ENCODE assay signal across 12 cellular contexts in the genomic region with DNA sequence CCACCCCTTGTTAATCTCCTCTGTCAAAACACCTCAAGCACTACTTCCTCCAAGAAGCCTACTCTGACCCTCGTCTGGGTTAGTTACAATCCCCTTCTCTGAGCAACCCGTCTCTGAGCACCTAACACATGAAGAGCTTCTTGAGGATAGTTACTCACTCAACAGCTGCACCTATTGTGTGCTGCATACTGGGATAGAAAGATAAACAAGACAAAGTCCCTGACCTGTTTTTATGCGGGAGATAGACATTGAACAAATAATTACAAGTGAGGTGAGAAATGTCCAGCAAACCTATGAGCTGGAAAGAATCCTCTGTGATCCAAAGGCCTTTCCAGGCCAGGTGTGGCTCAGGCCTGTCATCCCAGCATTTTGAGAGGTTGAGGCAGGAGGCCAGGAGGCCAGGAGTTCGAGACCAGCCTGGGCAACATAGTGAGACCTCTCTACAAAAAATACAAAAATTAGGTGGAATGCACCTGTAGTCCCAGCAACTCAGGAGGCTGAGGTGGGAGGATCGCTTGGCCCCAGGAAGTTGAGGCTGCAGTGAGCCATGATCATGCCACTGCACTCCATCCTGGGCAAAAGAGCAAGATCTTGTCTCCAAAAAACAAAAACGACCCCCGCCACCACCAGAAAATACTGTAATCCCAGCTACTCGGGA. TPM values are rescaled to one million over a fixed set of nuclear protein-coding genes. Genes with fewer than 3 reads are reported as not detected.
DNase-seq lines count a peak whose midpoint lies in the region; ATAC-seq and TF ChIP-seq lines count a peak whose summit lies in the region.
"Had no signal": no experiment of that assay in that cellular context is flagged by ENCODE, and none has a peak within 500 bp of the region (broad histone marks: within the 10 kb centered on the region; RNA-seq: fewer than 3 reads in every experiment).

No MANE protein-coding gene starts in this region.

- no peak overlapping the region for H3K9ac ChIP-seq in liver (ENCODE audit: low read depth in 1 of 2, low read length in 2 of 2)

- H3K9me3 ChIP-seq in cardiac muscle cell (ENCODE audit: low read depth): no peaks in the 10 kb centered on the region
- no peaks in the 10 kb centered on the region for H3K9me3 ChIP-seq in liver (ENCODE audit: control insufficient read depth in 4 of 4, low read length in 3 of 4)
- H3K9me3 ChIP-seq: right atrium auricular region had no signal

- no peaks in the 10 kb centered on the region for H3K9me3 Mint-ChIP-seq in activated B cell treated with CpG ODN at 0.5 μM for 24 hours
- no peaks in the 10 kb centered on the region for H3K9me3 Mint-ChIP-seq in type B pancreatic cell

- no peak for ATAC-seq in left cardiac atrium
- no peak for ATAC-seq in activated B cell treated with CpG ODN at 0.5 μM for 24 hours (ENCODE audit: low read depth)

- H3K4me1 Mint-ChIP-seq in activated B cell treated with CpG ODN at 0.5 μM for 24 hours (peaks cover 26% of the 10 kb centered on the region), type B pancreatic cell (ENCODE audit: unreplicated experiment) (peaks cover 29% of the 10 kb centered on the region)

- in situ Hi-C loops in ACHN (cut with HindIII; ENCODE audit: low pct_ligation_motif_present, low pct_unique_long_range_greater_than_20kb, low sequenced_read_pairs): no loop called here

- H3K36me3 Mint-ChIP-seq in activated B cell treated with CpG ODN at 0.5 μM for 24 hours (ENCODE audit: low read depth) (peaks cover 19% of the 10 kb centered on the region), type B pancreatic cell (peaks cover 3% of the 10 kb centered on the region)

- CTCF ChIA-PET in activated B cell treated with CpG ODN at 0.5 μM for 24 hours (lab: Charles Lee): no interaction called here

- H3K27me3 ChIP-seq in cardiac muscle cell: no peaks in the 10 kb centered on the region
- H3K27me3 ChIP-seq in liver (ENCODE audit: control insufficient read depth in 4 of 4, insufficient read depth in 4 of 4, low read length in 3 of 4): no peaks in the 10 kb centered on the region
- H3K27me3 ChIP-seq: right atrium auricular region had no signal

- intact Hi-C loops in left cardiac atrium (cut with DNase I) (loop anchor here (10.0 kb wide), 2 partner anchors 47 to 307 kb away; partner anchors contain the start of genes CD2BP2 (in 1 of the 2), TBX6 (in 1 of the 2) and YPEL3 (in 1 of the 2)), activated B cell treated with CpG ODN at 0.5 μM for 24 hours (cut with micrococcal nuclease) (loop anchor here (2.0 to 10.0 kb wide), 2 partner anchors 15 to 337 kb away; partner anchors contain the start of gene ALDOA)

- WGBS in liver: 64% methylated on average over 8 of the region's 8 CpGs

- H3K27me3 Mint-ChIP-seq in activated B cell treated with CpG ODN at 0.5 μM for 24 hours (peaks cover 4% of the 10 kb centered on the region), type B pancreatic cell (no peaks in the 10 kb centered on the region)

- H3K36me3 ChIP-seq in cardiac muscle cell: no peaks in the 10 kb centered on the region
- peaks cover 0 to 3% (median 1%) of the 10 kb centered on the region in 4 donors for H3K36me3 ChIP-seq in liver (ENCODE audit: control insufficient read depth in 4 of 4, insufficient read depth in 3 of 4, low read depth in 1 of 4, low read length in 3 of 4)

- H3K27ac Mint-ChIP-seq in activated B cell treated with CpG ODN at 0.5 μM for 24 hours (no peak overlapping the region), type B pancreatic cell (peak overlapping the region; percentile 59)
- H3K27ac Mint-ChIP-seq: CD14-positive monocyte had no signal

- H3K4me3 ChIP-seq in cardiac muscle cell: no peak overlapping the region
- no peak overlapping the region for H3K4me3 ChIP-seq in liver (ENCODE audit: low read depth in 1 of 3, low read length in 3 of 3)

- POLR2A ChIA-PET in activated B cell treated with CpG ODN at 0.5 μM for 24 hours (lab: Charles Lee): interaction anchor here (0.8 to 1.8 kb wide), 6 partner anchors 16 to 212 kb away, joined by 3 to 5 read pairs (median 4); partner anchors contain the start of genes DCTPP1 and SEPTIN1

- H3K4me1 ChIP-seq in cardiac muscle cell (ENCODE audit: low read depth) (peaks cover 10% of the 10 kb centered on the region), liver (ENCODE audit: control insufficient read depth in 4 of 4, insufficient read depth in 4 of 4, low read length in 3 of 4) (peaks cover 6 to 25% (median 17%) of the 10 kb centered on the region in 4 donors)

- H3K4me3 Mint-ChIP-seq in activated B cell treated with CpG ODN at 0.5 μM for 24 hours (peak overlapping the region; percentile 45), type B pancreatic cell (peak overlapping the region; percentile 79)

- H3K27ac ChIP-seq in cardiac muscle cell (peak overlapping the region; percentile 99), liver (ENCODE audit: low read depth in 1 of 2, low read length in 2 of 2) (peak overlapping the region; percentile 43 to 84)

- DNase-seq in cardiac muscle cell (ENCODE audit: low read depth in 1 of 2, low spot score in 1 of 2) (no peak), left cardiac atrium (no peak), activated B cell treated with CpG ODN at 0.5 μM for 24 hours (no peak), type B pancreatic cell (ENCODE audit: extremely low spot score, unreplicated experiment) (no peak), NCI-H1417 treated with DMSO at 0.1 percent for 48 hours (lab: John Stamatoyannopoulos, UW) (no peak), NCI-H2171 (lab: John Stamatoyannopoulos, UW) (no peak), ACHN (no peak)
- DNase-seq: activated effector memory CD4-positive, alpha-beta T cell treated with Interleukin-2 at 50 U/mL for 16 hours; substantia nigra had no signal

- TF ChIP-seq CTCF in cardiac muscle cell (IDR thresholded peaks at IDR 0.05; ENCODE audit: low read depth, low read length) (no peak), activated B cell treated with CpG ODN at 0.5 μM for 24 hours (IDR thresholded peaks at IDR 0.05) (no peak), liver (IDR thresholded peaks at IDR 0.05; ENCODE audit: low read depth, low read length, missing input control) (no peak), type B pancreatic cell (conservative IDR thresholded peaks at IDR 0.05) (no peak)

- peak in 1 of 2 donors; percentile 21 for TF ChIP-seq RAD21 in liver (IDR thresholded peaks at IDR 0.05)

TF ChIP-seq in liver, 16 proteins besides CTCF, POLR2A, EP300 and RAD21 (continues in another document):
- peak; percentile 82 to 91 for TF ChIP-seq HNF4A (conservative IDR thresholded peaks at IDR 0.05)
- TF ChIP-seq NR2F2 (IDR thresholded peaks at IDR 0.05): no peak
- peak; percentile 86 for TF ChIP-seq FOXA2 (IDR thresholded peaks at IDR 0.05)
- peak; percentile 65 for TF ChIP-seq ZBTB33 (IDR thresholded peaks at IDR 0.05)
- no peak for TF ChIP-seq TAF1 (conservative IDR thresholded peaks at IDR 0.05)
- TF ChIP-seq EGR1 (IDR thresholded peaks at IDR 0.05; ENCODE audit: low read depth in 2 of 2): no peak
- TF ChIP-seq JUND (IDR thresholded peaks at IDR 0.05): peak in 1 of 2 donors; percentile 64

RNA-seq across cellular contexts. Expression of gene ZNF771, which starts 5.5 kb away (rescaled TPM):
- total RNA-seq in cardiac muscle cell (29.1 and 31.5 TPM in 2 replicates), left cardiac atrium (1 to 10 TPM; 5.9 to 6.2 TPM), activated B cell treated with CpG ODN at 0.5 μM for 24 hours (4.4 and 5.2 TPM in 2 replicates), liver (1 to 10 TPM; 2.6 to 8.0 TPM), type B pancreatic cell (ENCODE audit: low replicate concordance) (4.7 and 15.5 TPM in 2 replicates)
- polyA plus RNA-seq in cardiac muscle cell (26.5 and 36.1 TPM in 2 replicates), liver (1 to 10 TPM; 5.2 to 5.3 TPM)

RNA-seq across cellular contexts. Expression of gene ZNF48, which starts 6.7 kb away (rescaled TPM):
- 29.5 and 32.3 TPM in 2 replicates for total RNA-seq in cardiac muscle cell
- 12.5 and 20.8 TPM in 2 replicates for polyA plus RNA-seq in cardiac muscle cell
- total RNA-seq in left cardiac atrium: 1 to 10 TPM; 5.4 to 6.4 TPM
- 11.7 and 13.0 TPM in 2 replicates for total RNA-seq in activated B cell treated with CpG ODN at 0.5 μM for 24 hours
- total RNA-seq in liver: 1 to 10 TPM; 3.2 to 4.7 TPM
- 1 to 10 TPM; 2.3 to 3.0 TPM for polyA plus RNA-seq in liver
- total RNA-seq in type B pancreatic cell (ENCODE audit: low replicate concordance): 14.5 and 21.1 TPM in 2 replicates

RNA-seq across cellular contexts. Expression of gene SEPTIN1, which starts 19.5 kb away (rescaled TPM):
- total RNA-seq in cardiac muscle cell (0.92 and 0.95 TPM in 2 replicates), left cardiac atrium (1 to 10 TPM; 2.0 to 3.4 TPM), activated B cell treated with CpG ODN at 0.5 μM for 24 hours (192 and 199 TPM in 2 replicates), liver (1 to 10 TPM in 1 of 2 donors, under 1 TPM in 1; 0.42 to 1.0 TPM), type B pancreatic cell (ENCODE audit: low replicate concordance) (1.4 and 2.3 TPM in 2 replicates)
- polyA plus RNA-seq in cardiac muscle cell (8.7 and 11.9 TPM in 2 replicates), liver (1 to 10 TPM; 1.4 to 2.8 TPM)

RNA-seq across cellular contexts. Expression of gene MYL11, which starts 27.3 kb away (rescaled TPM):
- total RNA-seq in cardiac muscle cell: 1.5 TPM in 1 of 2 replicates, not detected in the other
- polyA plus RNA-seq in cardiac muscle cell: 0.69 and 5.5 TPM in 2 replicates
- not detected for total RNA-seq in left cardiac atrium
- not detected in 2 replicates for total RNA-seq in activated B cell treated with CpG ODN at 0.5 μM for 24 hours
- total RNA-seq in liver: under 1 TPM in 1 of 2 donors, not detected in 1; 0.70 TPM
- not detected for polyA plus RNA-seq in liver
- 10.4 and 21.7 TPM in 2 replicates for total RNA-seq in type B pancreatic cell (ENCODE audit: low replicate concordance)
- total RNA-seq: right atrium auricular region had no signal

RNA-seq across cellular contexts. Expression of gene DCTPP1, which starts 27.9 kb away (rescaled TPM):
- total RNA-seq in cardiac muscle cell (43.0 and 46.3 TPM in 2 replicates), left cardiac atrium (10 to 100 TPM; 35.1 to 35.5 TPM), activated B cell treated with CpG ODN at 0.5 μM for 24 hours (66.7 and 81.5 TPM in 2 replicates), liver (10 to 100 TPM in 1 of 2 donors, 1 to 10 TPM in 1; 6.0 to 12.0 TPM), type B pancreatic cell (ENCODE audit: low replicate concordance) (41.8 and 62.1 TPM in 2 replicates)
- polyA plus RNA-seq in cardiac muscle cell (77.0 and 85.2 TPM in 2 replicates), liver (10 to 100 TPM; 18.1 to 18.8 TPM)

Comparison
In these comparisons a context has a peak if more than half of its experiments do, and no peak if none do; other contexts are left out.
1. RNA of gene SEPTIN1, which starts 19.5 kb away (total RNA-seq): 192 to 199 TPM in activated B cell treated with CpG ODN at 0.5 μM for 24 hours; 2.0 to 3.4 TPM in left cardiac atrium, 1.4 to 2.3 TPM in type B pancreatic cell, 0.42 to 1.0 TPM in liver and 0.92 to 0.95 TPM in cardiac muscle cell; every median in the first group is over 10 times any median in the second.